Comparison of ENCODE assay signal across 18 cellular contexts in genomic region chr11:125566235-125566634, GRCh38. TPM values are rescaled to one million over a fixed set of nuclear protein-coding genes. Genes with fewer than 3 reads are reported as not detected.
DNase-seq lines count a peak whose midpoint lies in the region; ATAC-seq, FAIRE-seq and TF ChIP-seq lines count a peak whose summit lies in the region.
"Had no signal": no experiment of that assay in that cellular context is flagged by ENCODE, and none has a peak within 500 bp of the region (broad histone marks: within the 10 kb centered on the region; RNA-seq: fewer than 3 reads in every experiment).

No MANE protein-coding gene starts in this region.

- no peak for FAIRE-seq in HepG2 (lab: Jason Lieb, UNC)
- FAIRE-seq: A549, GM12892, GM18507 had no signal

- no peaks in the 10 kb centered on the region for H3K9me3 Mint-ChIP-seq in natural killer cell
- H3K9me3 Mint-ChIP-seq in natural killer cell treated with Interleukin-12 subunit alpha and Interleukin-12 subunit beta and Interleukin-15 and Interleukin-18, amount 100 ng/mL, for 72 hours, result no peaks in the 10 kb centered on the region
- H3K9me3 Mint-ChIP-seq in nephron, result no peaks in the 10 kb centered on the region
- H3K9me3 Mint-ChIP-seq: CD4-positive, alpha-beta memory T cell had no signal

- no peak overlapping the region for H3K27ac Mint-ChIP-seq in natural killer cell
- peak overlapping the region in 1 of 2 donors; percentile 70 for H3K27ac Mint-ChIP-seq in natural killer cell treated with Interleukin-12 subunit alpha and Interleukin-12 subunit beta and Interleukin-15 and Interleukin-18, amount 100 ng/mL, for 72 hours
- no peak overlapping the region for H3K27ac Mint-ChIP-seq in nephron
- H3K27ac Mint-ChIP-seq: H9 had no signal

- H3K27me3 ChIP-seq in HepG2 (ENCODE audit: control insufficient read depth in 1 of 2, insufficient read depth in 2 of 2, low read length in 2 of 2), result no peaks in the 10 kb centered on the region; a peak in 1 of 5 replicates

- TF ChIP-seq POLR2A in HepG2 (IDR thresholded peaks at IDR 0.05; ENCODE audit: insufficient read depth in 1 of 2, low read depth in 2 of 2, low read length in 2 of 2), result no peak

- no peak overlapping the region for H3K9ac ChIP-seq in HepG2 (ENCODE audit: insufficient read depth, low read depth, low read length)

- BruUV-seq in HepG2 (replicated peaks; lab: Mats Ljungman, UMichigan), result no TSS peak

- no peak overlapping the region for H3K4me3 ChIP-seq in HepG2 (replicated peaks in 1 of 3; ENCODE audit: insufficient read depth in 1 of 3, low read depth in 2 of 3, low read length in 3 of 3)
- no peak overlapping the region for H3K4me3 ChIP-seq in mucosa of descending colon
- H3K4me3 ChIP-seq: A549 had no signal

- peaks cover 59% of the 10 kb centered on the region for H3K4me1 ChIP-seq in HepG2 (ENCODE audit: insufficient read depth, low read length)
- peaks cover 10% of the 10 kb centered on the region for H3K4me1 ChIP-seq in mucosa of descending colon (ENCODE audit: low read depth)

- no peak for DNase-seq in natural killer cell
- DNase-seq in natural killer cell treated with Interleukin-12 subunit alpha and Interleukin-12 subunit beta and Interleukin-15 and Interleukin-18, amount 100 ng/mL, for 72 hours (ENCODE audit: low spot score), result no peak
- DNase-seq in HepG2 (ENCODE audit: low spot score), result no peak
- no peak for DNase-seq in mucosa of descending colon
- DNase-seq: AML-193; CD4-positive, alpha-beta memory T cell; DMS153; DMS79; GDM1; GOT3; H9 had no signal

- ATAC-seq in natural killer cell (no peak), HepG2 (no peak), GM19035 (IDR thresholded peaks at IDR 0.05; ENCODE audit: unreplicated experiment) (no peak), mucosa of descending colon (no peak), HG02678 (IDR thresholded peaks at IDR 0.05; ENCODE audit: unreplicated experiment) (no peak)
- no peak for ATAC-seq in natural killer cell treated with Interleukin-12 subunit alpha and Interleukin-12 subunit beta and Interleukin-15 and Interleukin-18, amount 100 ng/mL, for 72 hours
- ATAC-seq: A549 had no signal

- 0 out of 2 replicates have a peak overlapping the region, but pooled peaks have one; percentile 24 for H3K4me2 ChIP-seq in HepG2 (ENCODE audit: low read depth, low read length)
- H3K4me2 ChIP-seq: A549 had no signal

- H3K27ac ChIP-seq in HepG2 (ENCODE audit: extremely low read length, insufficient read depth, low read length), result no peak overlapping the region
- H3K27ac ChIP-seq: 22Rv1, A549 had no signal

- H3K4me1 Mint-ChIP-seq in natural killer cell (peaks cover 14 to 21% of the 10 kb centered on the region in 2 donors), nephron (peaks cover 16% of the 10 kb centered on the region)
- H3K4me1 Mint-ChIP-seq in natural killer cell treated with Interleukin-12 subunit alpha and Interleukin-12 subunit beta and Interleukin-15 and Interleukin-18, amount 100 ng/mL, for 72 hours (ENCODE audit: low read depth in 2 of 2), result peaks cover 13 to 14% of the 10 kb centered on the region in 2 donors

- TF ChIP-seq EP300 in HepG2 (IDR thresholded peaks at IDR 0.05; ENCODE audit: low read depth in 2 of 2, low read length in 2 of 2) (no peak), HepG2 (CRISPR knock-in tag; IDR thresholded peaks at IDR 0.05; ENCODE audit: borderline replicate concordance) (no peak)

- no peak for TF ChIP-seq RAD21 in HepG2 (CRISPR knock-in tag; IDR thresholded peaks at IDR 0.05)

- TF ChIP-seq CTCF in natural killer cell (IDR thresholded peaks at IDR 0.05), result no peak
- no peak for TF ChIP-seq CTCF in HepG2 (CRISPR knock-in tag; IDR thresholded peaks at IDR 0.05)
- TF ChIP-seq CTCF in nephron (IDR thresholded peaks at IDR 0.05; ENCODE audit: unreplicated experiment in 3 of 3), result no peak
- no peak for TF ChIP-seq CTCF in mucosa of descending colon (IDR thresholded peaks at IDR 0.05)

- in situ Hi-C loops in HepG2 (cut with HindIII; ENCODE audit: extremely low pct_ligation_motif_present, low pct_unique_long_range_greater_than_20kb), result no loop called here

- peaks cover 19% of the 10 kb centered on the region for H3K79me2 ChIP-seq in HepG2 (ENCODE audit: insufficient read depth, low read length)

- H2AFZ ChIP-seq in HepG2 (ENCODE audit: low read length), result no peak overlapping the region

- intact Hi-C loops in natural killer cell (cut with micrococcal nuclease) (loop anchor here (5.0 kb wide), 2 partner anchors 54 to 69 kb away; partner anchors contain the start of gene FEZ1), HepG2 (cut with micrococcal nuclease; ENCODE audit: unreplicated experiment) (no loop called here), mucosa of descending colon (cut with DNase I, micrococcal nuclease) (no loop called here)

- no peaks in the 10 kb centered on the region for H3K27me3 Mint-ChIP-seq in natural killer cell (ENCODE audit: low read depth in 2 of 2)
- no peaks in the 10 kb centered on the region for H3K27me3 Mint-ChIP-seq in natural killer cell treated with Interleukin-12 subunit alpha and Interleukin-12 subunit beta and Interleukin-15 and Interleukin-18, amount 100 ng/mL, for 72 hours
- peaks cover 4% of the 10 kb centered on the region for H3K27me3 Mint-ChIP-seq in nephron (ENCODE audit: low read depth)

- H3K36me3 ChIP-seq in HepG2 (replicated peaks in 1 of 2; ENCODE audit: control insufficient read depth in 1 of 2, insufficient read depth in 2 of 2, low read length in 2 of 2) (no peaks in the 10 kb centered on the region), mucosa of descending colon (ENCODE audit: low read depth) (no peaks in the 10 kb centered on the region)

- CTCF ChIA-PET in HepG2 (lab: Yijun Ruan, JAX; ENCODE audit: low intra/inter-chr PET ratio, low total read pairs), result no interaction called here

- H3K9me3 ChIP-seq in HepG2 (ENCODE audit: low read length), result no peaks in the 10 kb centered on the region
- no peaks in the 10 kb centered on the region for H3K9me3 ChIP-seq in mucosa of descending colon
- H3K9me3 ChIP-seq: A549 had no signal

- H3K36me3 Mint-ChIP-seq in natural killer cell (no peaks in the 10 kb centered on the region), nephron (ENCODE audit: low read depth) (no peaks in the 10 kb centered on the region)
- H3K36me3 Mint-ChIP-seq in natural killer cell treated with Interleukin-12 subunit alpha and Interleukin-12 subunit beta and Interleukin-15 and Interleukin-18, amount 100 ng/mL, for 72 hours, result no peaks in the 10 kb centered on the region

- H3K4me3 Mint-ChIP-seq in natural killer cell, result peak overlapping the region; percentile 2
- no peak overlapping the region for H3K4me3 Mint-ChIP-seq in natural killer cell treated with Interleukin-12 subunit alpha and Interleukin-12 subunit beta and Interleukin-15 and Interleukin-18, amount 100 ng/mL, for 72 hours
- peak overlapping the region in 2 of 3 experiments; percentile 21 to 38 for H3K4me3 Mint-ChIP-seq in nephron
- H3K4me3 Mint-ChIP-seq: H9 had no signal

- WGBS in HepG2 (ENCODE audit: low lambda C conversion rate), result 73% methylated on average over 3 of the region's 4 CpGs

- POLR2A ChIA-PET in HepG2 (lab: Yijun Ruan, JAX), result interaction anchor here (0.9 to 1.3 kb wide), 2 partner anchors 12 to 26 kb away, joined by 4 to 5 read pairs; partner anchors contain the start of gene STT3A

- 0 out of 2 replicates have a peak, but pooled peaks cover 5% of the 10 kb centered on the region for H4K20me1 ChIP-seq in HepG2 (ENCODE audit: insufficient read depth, low read length)

RNA-seq across cellular contexts. Expression of gene EI24, which starts 3.0 kb away (rescaled TPM):
- total RNA-seq in natural killer cell (10 to 100 TPM; 19.5 to 30.0 (median 20.2) TPM), HepG2 (2016; rRNA removed; fragmentation: Illumina TruSeq; extraction: Trizol) (126 and 138 TPM in 2 replicates), mucosa of descending colon (10 to 100 TPM; 70.6 to 83.1 (median 77.0) TPM)
- 10 to 100 TPM; 47.1 to 60.8 TPM for total RNA-seq in natural killer cell treated with Interleukin-12 subunit alpha and Interleukin-12 subunit beta and Interleukin-15 and Interleukin-18, amount 100 ng/mL, for 72 hours
- total RNA-seq in HepG2 (2016; cell fraction: cytosol; rRNA removed; fragmentation: Illumina TruSeq; extraction: Trizol; ENCODE audit: low read depth), result 208 and 212 TPM in 2 replicates
- 124 and 136 TPM in 2 replicates for total RNA-seq in HepG2 (2016; cell fraction: insoluble cytoplasmic fraction; rRNA removed; fragmentation: Illumina TruSeq; extraction: Trizol)
- total RNA-seq in HepG2 (2016; cell fraction: membrane; rRNA removed; fragmentation: Illumina TruSeq; extraction: Trizol), result 398 and 405 TPM in 2 replicates
- total RNA-seq in HepG2 (2016; cell fraction: nucleus; rRNA removed; fragmentation: Illumina TruSeq; extraction: Trizol), result 62.3 and 65.1 TPM in 2 replicates
- polyA plus RNA-seq in HepG2 (2011; rRNA removed), result 70.0 and 84.7 TPM in 2 replicates
- polyA plus RNA-seq in HepG2 (2011; cell fraction: cytosol; rRNA removed), result 74.3 and 105 TPM in 2 replicates
- 19.8 and 28.7 TPM in 2 replicates for polyA plus RNA-seq in HepG2 (2011; cell fraction: nucleus; rRNA removed)
- polyA plus RNA-seq in HepG2 (2012), result 55.7 and 63.2 TPM in 2 replicates
- polyA plus RNA-seq in HepG2 (2016; cell fraction: cytosol; fragmentation: Illumina TruSeq; extraction: Trizol; ENCODE audit: low read depth), result 321 and 335 TPM in 2 replicates
- 170 and 183 TPM in 2 replicates for polyA plus RNA-seq in HepG2 (2016; cell fraction: insoluble cytoplasmic fraction; fragmentation: Illumina TruSeq; extraction: Trizol; ENCODE audit: low read depth)
- 442 and 463 TPM in 2 replicates for polyA plus RNA-seq in HepG2 (2016; cell fraction: membrane; fragmentation: Illumina TruSeq; extraction: Trizol; ENCODE audit: low read depth)
- 109 and 110 TPM in 2 replicates for polyA plus RNA-seq in HepG2 (2016; cell fraction: nucleus; fragmentation: Illumina TruSeq; extraction: Trizol; ENCODE audit: insufficient read depth, low read depth)
- polyA minus RNA-seq in HepG2 (2011; rRNA and poly(A)+ RNA removed; ENCODE audit: low replicate concordance), result 105 and 116 TPM in 2 replicates
- polyA minus RNA-seq in HepG2 (2011; cell fraction: cytosol; rRNA and poly(A)+ RNA removed), result 34.0 and 35.6 TPM in 2 replicates
- polyA minus RNA-seq in HepG2 (2011; cell fraction: nucleus; rRNA and poly(A)+ RNA removed), result 20.9 and 25.4 TPM in 2 replicates

RNA-seq across cellular contexts. Expression of gene STT3A, which starts 26.4 kb away (rescaled TPM):
- 10 to 100 TPM; 56.7 to 63.5 (median 62.6) TPM for total RNA-seq in natural killer cell
- total RNA-seq in natural killer cell treated with Interleukin-12 subunit alpha and Interleukin-12 subunit beta and Interleukin-15 and Interleukin-18, amount 100 ng/mL, for 72 hours, result 100 to 1,000 TPM; 169 to 182 TPM
- total RNA-seq in HepG2 (2016; rRNA removed; fragmentation: Illumina TruSeq; extraction: Trizol), result 141 and 229 TPM in 2 replicates
- total RNA-seq in HepG2 (2016; cell fraction: cytosol; rRNA removed; fragmentation: Illumina TruSeq; extraction: Trizol; ENCODE audit: low read depth), result 15.9 and 18.0 TPM in 2 replicates
- total RNA-seq in HepG2 (2016; cell fraction: insoluble cytoplasmic fraction; rRNA removed; fragmentation: Illumina TruSeq; extraction: Trizol), result 132 and 230 TPM in 2 replicates
- total RNA-seq in HepG2 (2016; cell fraction: membrane; rRNA removed; fragmentation: Illumina TruSeq; extraction: Trizol), result 41.6 and 47.1 TPM in 2 replicates
- total RNA-seq in HepG2 (2016; cell fraction: nucleus; rRNA removed; fragmentation: Illumina TruSeq; extraction: Trizol), result 206 and 227 TPM in 2 replicates
- polyA plus RNA-seq in HepG2 (2011; rRNA removed), result 314 and 319 TPM in 2 replicates
- polyA plus RNA-seq in HepG2 (2011; cell fraction: cytosol; rRNA removed), result 246 and 346 TPM in 2 replicates
- 97.8 and 129 TPM in 2 replicates for polyA plus RNA-seq in HepG2 (2011; cell fraction: nucleus; rRNA removed)
- polyA plus RNA-seq in HepG2 (2012), result 235 and 247 TPM in 2 replicates
- 17.5 and 22.3 TPM in 2 replicates for polyA plus RNA-seq in HepG2 (2016; cell fraction: cytosol; fragmentation: Illumina TruSeq; extraction: Trizol; ENCODE audit: low read depth)
- 131 and 134 TPM in 2 replicates for polyA plus RNA-seq in HepG2 (2016; cell fraction: insoluble cytoplasmic fraction; fragmentation: Illumina TruSeq; extraction: Trizol; ENCODE audit: low read depth)
- polyA plus RNA-seq in HepG2 (2016; cell fraction: membrane; fragmentation: Illumina TruSeq; extraction: Trizol; ENCODE audit: low read depth), result 31.9 and 40.3 TPM in 2 replicates
- polyA plus RNA-seq in HepG2 (2016; cell fraction: nucleus; fragmentation: Illumina TruSeq; extraction: Trizol; ENCODE audit: insufficient read depth, low read depth), result 266 and 272 TPM in 2 replicates
- 944 and 2,048 TPM in 2 replicates for polyA minus RNA-seq in HepG2 (2011; rRNA and poly(A)+ RNA removed; ENCODE audit: low replicate concordance)
- polyA minus RNA-seq in HepG2 (2011; cell fraction: cytosol; rRNA and poly(A)+ RNA removed), result 324 and 343 TPM in 2 replicates
- 233 and 287 TPM in 2 replicates for polyA minus RNA-seq in HepG2 (2011; cell fraction: nucleus; rRNA and poly(A)+ RNA removed)
- 100 to 1,000 TPM in 1 of 3 donors, 10 to 100 TPM in 2; 88.4 to 137 (median 89.6) TPM for total RNA-seq in mucosa of descending colon

RNA-seq across cellular contexts. Expression of gene CHEK1, which starts 58.7 kb away (rescaled TPM):
- total RNA-seq in natural killer cell (10 to 100 TPM in 2 of 3 donors, 1 to 10 TPM in 1; 8.9 to 11.4 (median 10.1) TPM), HepG2 (2016; rRNA removed; fragmentation: Illumina TruSeq; extraction: Trizol) (83.2 and 152 TPM in 2 replicates), mucosa of descending colon (10 to 100 TPM in 1 of 3 donors, 1 to 10 TPM in 2; 5.6 to 15.0 (median 8.8) TPM)
- 100 to 1,000 TPM in 1 of 2 donors, 10 to 100 TPM in 1; 74.7 to 111 TPM for total RNA-seq in natural killer cell treated with Interleukin-12 subunit alpha and Interleukin-12 subunit beta and Interleukin-15 and Interleukin-18, amount 100 ng/mL, for 72 hours
- 21.4 and 24.7 TPM in 2 replicates for total RNA-seq in HepG2 (2016; cell fraction: cytosol; rRNA removed; fragmentation: Illumina TruSeq; extraction: Trizol; ENCODE audit: low read depth)
- total RNA-seq in HepG2 (2016; cell fraction: insoluble cytoplasmic fraction; rRNA removed; fragmentation: Illumina TruSeq; extraction: Trizol), result 81.6 and 154 TPM in 2 replicates
- 46.5 and 56.2 TPM in 2 replicates for total RNA-seq in HepG2 (2016; cell fraction: membrane; rRNA removed; fragmentation: Illumina TruSeq; extraction: Trizol)
- total RNA-seq in HepG2 (2016; cell fraction: nucleus; rRNA removed; fragmentation: Illumina TruSeq; extraction: Trizol), result 56.3 and 62.5 TPM in 2 replicates
- 11.0 and 17.8 TPM in 2 replicates for polyA plus RNA-seq in HepG2 (2011; rRNA removed)
- 8.6 and 9.4 TPM in 2 replicates for polyA plus RNA-seq in HepG2 (2011; cell fraction: cytosol; rRNA removed)
- polyA plus RNA-seq in HepG2 (2011; cell fraction: nucleus; rRNA removed), result 8.6 and 9.6 TPM in 2 replicates
- 10.1 and 24.7 TPM in 2 replicates for polyA plus RNA-seq in HepG2 (2012)
- 14.9 and 15.0 TPM in 2 replicates for polyA plus RNA-seq in HepG2 (2016; cell fraction: cytosol; fragmentation: Illumina TruSeq; extraction: Trizol; ENCODE audit: low read depth)
- polyA plus RNA-seq in HepG2 (2016; cell fraction: insoluble cytoplasmic fraction; fragmentation: Illumina TruSeq; extraction: Trizol; ENCODE audit: low read depth), result 102 and 108 TPM in 2 replicates
- polyA plus RNA-seq in HepG2 (2016; cell fraction: membrane; fragmentation: Illumina TruSeq; extraction: Trizol; ENCODE audit: low read depth), result 30.1 and 31.3 TPM in 2 replicates
- polyA plus RNA-seq in HepG2 (2016; cell fraction: nucleus; fragmentation: Illumina TruSeq; extraction: Trizol; ENCODE audit: insufficient read depth, low read depth), result 56.2 and 66.9 TPM in 2 replicates
- 11.3 and 21.3 TPM in 2 replicates for polyA minus RNA-seq in HepG2 (2011; rRNA and poly(A)+ RNA removed; ENCODE audit: low replicate concordance)
- polyA minus RNA-seq in HepG2 (2011; cell fraction: cytosol; rRNA and poly(A)+ RNA removed), result 12.0 and 13.8 TPM in 2 replicates
- polyA minus RNA-seq in HepG2 (2011; cell fraction: nucleus; rRNA and poly(A)+ RNA removed), result 32.1 and 40.6 TPM in 2 replicates
